In genomic region chr10:127904931-127905622, GRCh38 we compare ENCODE assay signal across 21 cellular contexts. TPM values are rescaled to one million over a fixed set of nuclear protein-coding genes. Genes with fewer than 3 reads are reported as not detected.
DNase-seq lines count a peak whose midpoint lies in the region; ATAC-seq and TF ChIP-seq lines count a peak whose summit lies in the region.
"Had no signal": no experiment of that assay in that cellular context is flagged by ENCODE, and none has a peak within 500 bp of the region (broad histone marks: within the 10 kb centered on the region; RNA-seq: fewer than 3 reads in every experiment).

No MANE protein-coding gene starts in this region.

- BruUV-seq in MCF 10A (replicated peaks; lab: Mats Ljungman, UMichigan) (no TSS peak), mammary epithelial cell (replicated peaks; lab: Mats Ljungman, UMichigan) (no TSS peak)

- DNase-seq in MCF 10A (ENCODE audit: unreplicated experiment) (no peak), mammary epithelial cell (no peak), lower lobe of right lung (peak; percentile 36), type B pancreatic cell (ENCODE audit: extremely low spot score, unreplicated experiment) (peak; percentile 50), NCI-H2029 (lab: John Stamatoyannopoulos, UW) (no peak), globus pallidus (ENCODE audit: low spot score) (no peak)
- DNase-seq: activated CD8-positive, alpha-beta memory T cell treated with anti-CD3 and anti-CD28 coated beads for 24 hours; amniotic stem cell; foreskin keratinocyte; HFFc6; left lung; NCI-H1436 treated with DMSO at 0.1 percent for 48 hours; NCI-H2227 treated with DMSO at 0.1 percent for 48 hours; psoas muscle; stimulated activated CD4-positive, alpha-beta T cell treated with anti-CD3 and anti-CD28 coated beads, Interleukin-12 subunit alpha, Interleukin-12 subunit beta, amount 100 ng/mL, for 4 hours; stimulated activated naive CD4-positive, alpha-beta T cell had no signal

- H3K9ac ChIP-seq in mammary epithelial cell (ENCODE audit: insufficient read depth, low read length): no peak overlapping the region

- CTCF ChIA-PET in MCF 10A (lab: Yijun Ruan, JAX) (interaction anchor here (0.5 to 6.6 kb wide), 18 partner anchors 11 to 240 kb away, joined by 3 to 260 read pairs (median 5); no protein-coding TSS in a partner anchor), mammary epithelial cell (lab: Charles Lee; ENCODE audit: low non-redundant PET) (no interaction called here)

- POLR2A ChIA-PET in MCF 10A (lab: Yijun Ruan, JAX): interaction anchor here (0.7 to 1.7 kb wide), 4 partner anchors 105 to 234 kb away, joined by 3 to 5 read pairs (median 3); no protein-coding TSS in a partner anchor

- H2AFZ ChIP-seq in mammary epithelial cell (ENCODE audit: low read depth, low read length): no peak overlapping the region

- H3K4me3 Mint-ChIP-seq in MCF 10A (ENCODE audit: unreplicated experiment) (peak overlapping the region; percentile 19), brain (peak overlapping the region; percentile 36 to 68 (median 44)), type B pancreatic cell (peak overlapping the region; percentile 48)
- H3K4me3 Mint-ChIP-seq: HFFc6 had no signal

- no peak overlapping the region for H3K4me2 ChIP-seq in mammary epithelial cell (ENCODE audit: insufficient read depth, low read depth, low read length)

- H3K27me3 Mint-ChIP-seq in MCF 10A (ENCODE audit: insufficient read depth, unreplicated experiment): no peaks in the 10 kb centered on the region
- peaks cover 48% of the 10 kb centered on the region for H3K27me3 Mint-ChIP-seq in brain
- H3K27me3 Mint-ChIP-seq in type B pancreatic cell: peaks cover 42% of the 10 kb centered on the region

- TF ChIP-seq CTCF in MCF 10A (IDR thresholded peaks at IDR 0.05; ENCODE audit: unreplicated experiment) (no peak), mammary epithelial cell (conservative IDR thresholded peaks at IDR 0.05 in 1 of 2, IDR thresholded peaks at IDR 0.05 in 1 of 2; ENCODE audit: extremely low read depth in 1 of 2, insufficient read depth in 1 of 2, low read depth in 1 of 2, low read length in 2 of 2) (no peak), brain (conservative IDR thresholded peaks at IDR 0.05) (no peak), lower lobe of right lung (IDR thresholded peaks at IDR 0.05) (no peak), type B pancreatic cell (conservative IDR thresholded peaks at IDR 0.05) (no peak)

- H3K9me3 ChIP-seq in mammary epithelial cell (replicated peaks; ENCODE audit: insufficient read depth, low read length) (no peaks in the 10 kb centered on the region), lower lobe of right lung (no peaks in the 10 kb centered on the region)
- H3K9me3 ChIP-seq: left lung, psoas muscle, upper lobe of left lung had no signal

- H3K4me1 ChIP-seq in mammary epithelial cell (ENCODE audit: insufficient read depth, low read length): peaks cover 22% of the 10 kb centered on the region
- H3K4me1 ChIP-seq in lower lobe of right lung: peaks cover 26% of the 10 kb centered on the region
- H3K4me1 ChIP-seq: foreskin keratinocyte, psoas muscle had no signal

- H3K27ac ChIP-seq in mammary epithelial cell (ENCODE audit: insufficient read depth, low read depth, low read length): no peak overlapping the region
- H3K27ac ChIP-seq in lower lobe of right lung: no peak overlapping the region
- H3K27ac ChIP-seq: foreskin keratinocyte, left lung, psoas muscle, upper lobe of left lung had no signal

- H3K36me3 ChIP-seq in mammary epithelial cell (ENCODE audit: insufficient read depth, low read length): no peaks in the 10 kb centered on the region
- H3K36me3 ChIP-seq in lower lobe of right lung: no peaks in the 10 kb centered on the region
- H3K36me3 ChIP-seq: left lung, upper lobe of left lung had no signal

- intact Hi-C loops in MCF 10A (cut with micrococcal nuclease) (loop anchor here (5.0 kb wide), 1 partner anchor 188 kb away; no protein-coding TSS in a partner anchor), mammary epithelial cell (cut with micrococcal nuclease) (loop anchor here (5.0 kb wide), 3 partner anchors 87 to 247 kb away; no protein-coding TSS in a partner anchor), lower lobe of right lung (cut with DNase I) (loop anchor here (5.0 kb wide), 1 partner anchor 107 kb away; no protein-coding TSS in a partner anchor)

- dilution Hi-C loops in mammary epithelial cell (cut with HindIII; ENCODE audit: low sequenced_read_pairs): loop anchor here (5.0 kb wide), 1 partner anchor 107 kb away; no protein-coding TSS in a partner anchor

- H3K27ac Mint-ChIP-seq in MCF 10A (ENCODE audit: low read depth, unreplicated experiment) (no peak overlapping the region), brain (peak overlapping the region in 2 of 5 experiments; percentile 7 to 35), type B pancreatic cell (peak overlapping the region; percentile 27)
- H3K27ac Mint-ChIP-seq: HFFc6, WTC11 had no signal

- H3K9me3 Mint-ChIP-seq in MCF 10A (ENCODE audit: unreplicated experiment) (no peaks in the 10 kb centered on the region), brain (peaks cover 0 to 12% (median 0%) of the 10 kb centered on the region in 5 experiments), type B pancreatic cell (no peaks in the 10 kb centered on the region)

- H3K4me3 ChIP-seq in mammary epithelial cell (replicated peaks in 1 of 3; ENCODE audit: insufficient read depth in 1 of 3, low read depth in 2 of 3, low read length in 3 of 3) (no peak overlapping the region), lower lobe of right lung (no peak overlapping the region)
- H3K4me3 ChIP-seq: left lung, psoas muscle, upper lobe of left lung had no signal

- WGBS in mammary epithelial cell (ENCODE audit: low coverage, missing lambda C conversion rate): 88% methylated on average over 10 of the region's 11 CpGs

- H3K36me3 Mint-ChIP-seq in MCF 10A (ENCODE audit: insufficient read depth, unreplicated experiment): no peaks in the 10 kb centered on the region
- H3K36me3 Mint-ChIP-seq in brain: no peaks in the 10 kb centered on the region
- H3K36me3 Mint-ChIP-seq in type B pancreatic cell: no peaks in the 10 kb centered on the region
- H3K36me3 Mint-ChIP-seq: WTC11 had no signal

- in situ Hi-C loops in mammary epithelial cell (cut with MboI; ENCODE audit: low sequenced_read_pairs in 2 of 2): loop anchor here (5.0 to 25.0 kb wide), 3 partner anchors 92 to 232 kb away; partner anchors contain the start of gene MKI67 (in 1 of the 2)

- H3K27me3 ChIP-seq in mammary epithelial cell (ENCODE audit: insufficient read depth, low read length): no peaks in the 10 kb centered on the region
- peaks cover 4% of the 10 kb centered on the region for H3K27me3 ChIP-seq in lower lobe of right lung (ENCODE audit: low read depth)
- H3K27me3 ChIP-seq: upper lobe of left lung had no signal

- peaks cover 5% of the 10 kb centered on the region for H3K79me2 ChIP-seq in mammary epithelial cell (ENCODE audit: insufficient read depth, low read length)

- H3K4me1 Mint-ChIP-seq in MCF 10A (ENCODE audit: insufficient read depth, unreplicated experiment): peaks cover 3% of the 10 kb centered on the region
- peaks cover 19% of the 10 kb centered on the region for H3K4me1 Mint-ChIP-seq in brain
- H3K4me1 Mint-ChIP-seq in type B pancreatic cell (ENCODE audit: unreplicated experiment): peaks cover 7% of the 10 kb centered on the region

- ATAC-seq in lower lobe of right lung: no peak
- ATAC-seq in GM18861 (IDR thresholded peaks at IDR 0.05; ENCODE audit: unreplicated experiment): no peak
- ATAC-seq: foreskin keratinocyte, left lung, psoas muscle, WTC11 had no signal

- no peaks in the 10 kb centered on the region for H4K20me1 ChIP-seq in mammary epithelial cell (ENCODE audit: insufficient read depth, low read length)

RNA-seq across cellular contexts. Expression of gene PTPRE, which starts 1.8 kb away (rescaled TPM):
- total RNA-seq in MCF 10A (2022): 21.8 and 34.6 TPM in 2 replicates
- 10 to 100 TPM; 44.2 to 70.5 TPM for total RNA-seq in mammary epithelial cell
- polyA plus RNA-seq in mammary epithelial cell: 24.1 TPM
- polyA minus RNA-seq in mammary epithelial cell: 51.7 TPM
- 3.7 TPM for polyA plus RNA-seq in brain (ENCODE audit: insufficient read depth, low read depth, low replicate concordance)
- total RNA-seq in lower lobe of right lung: 60.5 TPM
- total RNA-seq in type B pancreatic cell (ENCODE audit: low replicate concordance): 2.5 and 3.6 TPM in 2 replicates

RNA-seq across cellular contexts. Expression of gene CLRN3, which starts 12.3 kb away (rescaled TPM):
- not detected in 2 replicates for total RNA-seq in MCF 10A (2022)
- total RNA-seq in mammary epithelial cell: not detected
- polyA plus RNA-seq in mammary epithelial cell: not detected
- not detected for polyA minus RNA-seq in mammary epithelial cell
- not detected for polyA plus RNA-seq in brain (ENCODE audit: insufficient read depth, low read depth, low replicate concordance)
- not detected for total RNA-seq in lower lobe of right lung
- 2.2 and 6.6 TPM in 2 replicates for total RNA-seq in type B pancreatic cell (ENCODE audit: low replicate concordance)
- total RNA-seq: chondrocyte, foreskin keratinocyte, HFFc6, left lung, psoas muscle, WTC11 had no signal
- polyA plus RNA-seq: foreskin keratinocyte had no signal

Comparison
In these comparisons a context has a peak if more than half of its experiments do, and no peak if none do; other contexts are left out.
1. DNase-seq: peak in lower lobe of right lung (single experiment) and type B pancreatic cell (single experiment); none in MCF 10A (single experiment), mammary epithelial cell (single experiment), NCI-H2029 (single experiment) and globus pallidus (single experiment).
2. Peak in every context shown above with its lines, with median percentiles within 50 percentile points of each other: H3K4me3 Mint-ChIP-seq.